Comparison of ENCODE assay signal across 1 cellular context in genomic region chr14:22928237-22929103, GRCh38.
TF ChIP-seq lines count a peak whose summit lies in the region.

No MANE protein-coding gene starts in this region.

TF ChIP-seq in neural cell, 6 proteins besides CTCF, POLR2A, EP300 and RAD21:
- no peak for TF ChIP-seq POLR2AphosphoS5 (IDR thresholded peaks at IDR 0.05)
- TF ChIP-seq SMC3 (conservative IDR thresholded peaks at IDR 0.05; ENCODE audit: poor library complexity) = no peak
- TF ChIP-seq MXI1 (conservative IDR thresholded peaks at IDR 0.05; ENCODE audit: poor library complexity, severe bottlenecking) = no peak
- no peak for TF ChIP-seq EZH2 (IDR thresholded peaks at IDR 0.05; ENCODE audit: borderline replicate concordance, insufficient read depth, low read length, poor library complexity, severe bottlenecking)
- TF ChIP-seq TAF1 (IDR thresholded peaks at IDR 0.05; ENCODE audit: low read depth) = no peak
- TF ChIP-seq, protein P1, sequence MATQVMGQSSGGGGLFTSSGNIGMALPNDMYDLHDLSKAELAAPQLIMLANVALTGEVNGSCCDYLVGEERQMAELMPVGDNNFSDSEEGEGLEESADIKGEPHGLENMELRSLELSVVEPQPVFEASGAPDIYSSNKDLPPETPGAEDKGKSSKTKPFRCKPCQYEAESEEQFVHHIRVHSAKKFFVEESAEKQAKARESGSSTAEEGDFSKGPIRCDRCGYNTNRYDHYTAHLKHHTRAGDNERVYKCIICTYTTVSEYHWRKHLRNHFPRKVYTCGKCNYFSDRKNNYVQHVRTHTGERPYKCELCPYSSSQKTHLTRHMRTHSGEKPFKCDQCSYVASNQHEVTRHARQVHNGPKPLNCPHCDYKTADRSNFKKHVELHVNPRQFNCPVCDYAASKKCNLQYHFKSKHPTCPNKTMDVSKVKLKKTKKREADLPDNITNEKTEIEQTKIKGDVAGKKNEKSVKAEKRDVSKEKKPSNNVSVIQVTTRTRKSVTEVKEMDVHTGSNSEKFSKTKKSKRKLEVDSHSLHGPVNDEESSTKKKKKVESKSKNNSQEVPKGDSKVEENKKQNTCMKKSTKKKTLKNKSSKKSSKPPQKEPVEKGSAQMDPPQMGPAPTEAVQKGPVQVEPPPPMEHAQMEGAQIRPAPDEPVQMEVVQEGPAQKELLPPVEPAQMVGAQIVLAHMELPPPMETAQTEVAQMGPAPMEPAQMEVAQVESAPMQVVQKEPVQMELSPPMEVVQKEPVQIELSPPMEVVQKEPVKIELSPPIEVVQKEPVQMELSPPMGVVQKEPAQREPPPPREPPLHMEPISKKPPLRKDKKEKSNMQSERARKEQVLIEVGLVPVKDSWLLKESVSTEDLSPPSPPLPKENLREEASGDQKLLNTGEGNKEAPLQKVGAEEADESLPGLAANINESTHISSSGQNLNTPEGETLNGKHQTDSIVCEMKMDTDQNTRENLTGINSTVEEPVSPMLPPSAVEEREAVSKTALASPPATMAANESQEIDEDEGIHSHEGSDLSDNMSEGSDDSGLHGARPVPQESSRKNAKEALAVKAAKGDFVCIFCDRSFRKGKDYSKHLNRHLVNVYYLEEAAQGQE (IDR thresholded peaks at IDR 0.05; ENCODE audit: borderline replicate concordance) = no peak
